In the genomic region with DNA sequence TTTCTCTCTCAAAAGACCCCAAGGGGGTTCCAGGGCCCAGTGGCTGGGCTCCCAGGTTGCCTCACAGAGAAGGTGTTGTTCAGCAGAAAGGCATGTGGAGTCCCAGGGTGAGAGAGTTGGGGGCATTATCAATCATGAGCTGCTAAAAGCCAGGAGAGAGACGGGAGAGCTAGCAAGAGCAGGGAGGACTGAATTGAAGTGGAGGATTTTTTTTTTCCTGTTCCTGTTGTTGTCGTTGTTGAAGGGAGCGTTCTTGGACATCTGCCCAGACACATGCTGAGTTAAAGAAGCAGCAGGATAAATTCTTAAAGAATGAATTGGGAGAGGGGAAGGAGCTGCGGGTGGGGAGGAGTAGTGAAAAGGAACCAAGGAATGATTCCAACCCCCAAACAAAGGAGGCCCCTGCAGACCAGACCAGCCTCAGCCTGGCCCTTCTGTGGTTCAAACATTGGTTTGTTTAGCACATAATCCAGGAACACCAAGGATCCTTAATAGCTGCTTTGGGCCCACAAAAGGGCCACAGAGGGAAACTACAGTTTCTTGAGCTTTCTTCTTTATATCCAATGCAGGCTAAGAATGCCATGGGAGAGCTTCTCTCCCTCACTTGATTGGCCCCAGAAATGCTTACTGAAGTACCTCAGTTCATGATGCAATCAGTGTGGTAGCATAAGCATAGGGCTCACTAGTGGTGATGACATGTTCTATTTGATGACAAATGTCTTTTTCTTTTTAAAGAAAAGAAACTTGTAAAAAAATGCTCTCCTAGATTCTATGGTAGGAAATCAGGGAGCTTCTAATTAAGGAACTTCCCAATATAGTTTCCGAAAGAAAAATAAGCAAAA, we compare ENCODE assay signal across 8 cellular contexts.
DNase-seq lines count a peak whose midpoint lies in the region; ATAC-seq, FAIRE-seq and TF ChIP-seq lines count a peak whose summit lies in the region.

No MANE protein-coding gene starts in this region.

- no TSS peak for BruUV-seq in A673 (replicated peaks; lab: Mats Ljungman, UMichigan)

- no peak for ATAC-seq in stimulated activated memory B cell treated with anti-CD40 and anti-IgM and Interleukin-4, amounts not matched to agents 10 μg/mL and 1 μg/mL and 100 μg/mL, for 72 hours
- ATAC-seq in GM21619 (IDR thresholded peaks at IDR 0.05; ENCODE audit: unreplicated experiment), result no peak

- H3K36me3 Mint-ChIP-seq in stimulated activated memory B cell treated with anti-CD40 and anti-IgM and Interleukin-4, amounts not matched to agents 10 μg/mL and 1 μg/mL and 100 μg/mL, for 72 hours, result peaks cover 21% of the 10 kb centered on the region

- intact Hi-C loops in A673 (cut with micrococcal nuclease; ENCODE audit: unreplicated experiment), result no loop called here

- peaks cover 41% of the 10 kb centered on the region for H3K4me1 ChIP-seq in A673 (ENCODE audit: insufficient read depth, low read length, poor library complexity, severe bottlenecking)
- H3K4me1 ChIP-seq in effector memory CD4-positive, alpha-beta T cell (ENCODE audit: control insufficient read depth, insufficient read depth, low read length, poor library complexity, severe bottlenecking), result no peaks in the 10 kb centered on the region

- CTCF ChIA-PET in A673 (lab: Charles Lee), result no interaction called here

- no peaks in the 10 kb centered on the region for H3K27me3 Mint-ChIP-seq in stimulated activated memory B cell treated with anti-CD40 and anti-IgM and Interleukin-4, amounts not matched to agents 10 μg/mL and 1 μg/mL and 100 μg/mL, for 72 hours

- in situ Hi-C loops in astrocyte of the spinal cord (cut with HindIII; ENCODE audit: low sequenced_read_pairs), result no loop called here

- H3K27me3 ChIP-seq in A673 (replicated peaks; ENCODE audit: insufficient read depth, low read depth, low read length, poor library complexity), result no peaks in the 10 kb centered on the region
- H3K27me3 ChIP-seq in effector memory CD4-positive, alpha-beta T cell (replicated peaks; ENCODE audit: control insufficient read depth, insufficient read depth, low read length, poor library complexity, severe bottlenecking), result no peaks in the 10 kb centered on the region

- H3K36me3 ChIP-seq in A673 (ENCODE audit: insufficient read depth, low read length, poor library complexity, severe bottlenecking), result no peaks in the 10 kb centered on the region
- H3K36me3 ChIP-seq in effector memory CD4-positive, alpha-beta T cell (ENCODE audit: control insufficient read depth, insufficient read depth, low read length), result no peaks in the 10 kb centered on the region

- H3K27ac Mint-ChIP-seq in stimulated activated memory B cell treated with anti-CD40 and anti-IgM and Interleukin-4, amounts not matched to agents 10 μg/mL and 1 μg/mL and 100 μg/mL, for 72 hours, result peak overlapping the region; percentile 1

- H3K9me3 Mint-ChIP-seq in stimulated activated memory B cell treated with anti-CD40 and anti-IgM and Interleukin-4, amounts not matched to agents 10 μg/mL and 1 μg/mL and 100 μg/mL, for 72 hours, result no peaks in the 10 kb centered on the region

- peaks cover 67% of the 10 kb centered on the region for H3K4me1 Mint-ChIP-seq in stimulated activated memory B cell treated with anti-CD40 and anti-IgM and Interleukin-4, amounts not matched to agents 10 μg/mL and 1 μg/mL and 100 μg/mL, for 72 hours

- POLR2A ChIA-PET in A673 (lab: Charles Lee; ENCODE audit: low non-redundant PET), result interaction anchor here (0.7 kb wide), 1 partner anchor 27 kb away, joined by 3 read pairs; no protein-coding TSS in a partner anchor

- no peak overlapping the region for H3K4me3 ChIP-seq in A673 (ENCODE audit: low read depth, low read length, poor library complexity, severe bottlenecking)
- H3K4me3 ChIP-seq in astrocyte of the spinal cord (ENCODE audit: low read depth, low read length), result no peak overlapping the region
- no peak overlapping the region for H3K4me3 ChIP-seq in effector memory CD4-positive, alpha-beta T cell (ENCODE audit: insufficient read depth, low read depth, low read length, poor library complexity, severe bottlenecking)

- no peak overlapping the region for H3K4me3 Mint-ChIP-seq in stimulated activated memory B cell treated with anti-CD40 and anti-IgM and Interleukin-4, amounts not matched to agents 10 μg/mL and 1 μg/mL and 100 μg/mL, for 72 hours

- FAIRE-seq in islet of Langerhans (lab: Jason Lieb, UNC), result peak; percentile 87

- peak overlapping the region; percentile 71 for H3K27ac ChIP-seq in A673 (ENCODE audit: low read depth, low read length, poor library complexity, severe bottlenecking)
- H3K27ac ChIP-seq in effector memory CD4-positive, alpha-beta T cell (ENCODE audit: insufficient read depth, low read length, poor library complexity, severe bottlenecking), result no peak overlapping the region

- no peak for TF ChIP-seq CTCF in A673 (conservative IDR thresholded peaks at IDR 0.05; ENCODE audit: low read depth, low read length)
- TF ChIP-seq CTCF in astrocyte of the spinal cord (IDR thresholded peaks at IDR 0.05; ENCODE audit: low read depth, low read length), result no peak

- DNase-seq in A673 (ENCODE audit: low spot score) (peak; percentile 95), NCI-H1105 (lab: John Stamatoyannopoulos, UW) (peak; percentile 71), astrocyte of the spinal cord (ENCODE audit: low read depth, low spot score) (peak; percentile 98), activated gamma-delta T cell (lab: John Stamatoyannopoulos, UW) (no peak)
- no peak for DNase-seq in effector memory CD4-positive, alpha-beta T cell

- H3K9me3 ChIP-seq in A673 (ENCODE audit: low read depth, low read length, poor library complexity, severe bottlenecking), result no peaks in the 10 kb centered on the region
- no peaks in the 10 kb centered on the region for H3K9me3 ChIP-seq in effector memory CD4-positive, alpha-beta T cell (ENCODE audit: control insufficient read depth, low read length)

Comparison
In these comparisons a context has a peak if more than half of its experiments do, and no peak if none do; other contexts are left out.
1. DNase-seq: peak in A673 (single experiment), NCI-H1105 (single experiment) and astrocyte of the spinal cord (single experiment); none in activated gamma-delta T cell (single experiment) and effector memory CD4-positive, alpha-beta T cell (0 of 3).